ENCODE assay signal across 22 cellular contexts in the genomic region with DNA sequence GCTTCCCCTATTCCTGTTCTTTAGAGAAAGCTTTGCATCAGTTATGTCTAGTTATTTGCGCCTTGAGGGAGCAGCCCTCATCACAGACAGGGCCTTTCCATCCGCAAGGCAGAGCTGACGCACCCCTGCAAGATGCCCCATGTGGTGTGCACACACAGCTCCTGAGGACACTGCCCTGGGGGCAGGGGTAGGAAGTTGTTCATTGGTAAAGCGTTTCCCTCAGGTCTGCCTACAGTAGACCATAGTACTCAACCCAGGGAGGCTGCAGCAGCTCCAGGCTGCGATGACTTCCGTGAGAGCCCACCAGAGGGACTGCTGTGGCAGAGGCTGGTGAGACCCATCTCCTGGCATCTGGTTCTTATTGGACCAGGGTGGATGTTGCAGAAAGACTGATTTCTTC. TPM values are rescaled to one million over a fixed set of nuclear protein-coding genes. Genes with fewer than 3 reads are reported as not detected.
DNase-seq lines count a peak whose midpoint lies in the region; ATAC-seq and TF ChIP-seq lines count a peak whose summit lies in the region.
"Had no signal": no experiment of that assay in that cellular context is flagged by ENCODE, and none has a peak within 500 bp of the region (broad histone marks: within the 10 kb centered on the region; RNA-seq: fewer than 3 reads in every experiment).

No MANE protein-coding gene starts in this region.

- DNase-seq in ELF-1 (ENCODE audit: low read depth, low spot score), result peak; percentile 35
- DNase-seq in PC-3, result peak; percentile 25
- peak; percentile 39 for DNase-seq in dermis blood vessel endothelial cell
- DNase-seq in retinal pigment epithelial cell (ENCODE audit: low read depth), result no peak
- no peak for DNase-seq in activated CD4-positive, alpha-beta T cell treated with anti-CD3 and anti-CD28 coated beads for 48 hours
- DNase-seq in activated CD4-positive, alpha-beta memory T cell treated with anti-CD3 and anti-CD28 coated beads for 36 hours, result no peak
- no peak for DNase-seq in NCI-H2171 (lab: John Stamatoyannopoulos, UW)
- DNase-seq: activated CD4-positive, CD25-positive, alpha-beta regulatory T cell; activated CD8-positive, alpha-beta memory T cell treated with anti-CD3 and anti-CD28 coated beads for 24 hours; DND-41; gastrocnemius medialis; left cardiac atrium; NCI-H1048; NCI-H526 treated with DMSO at 0.1 percent for 48 hours; nephron progenitor cell; stimulated activated CD4-positive, alpha-beta T cell treated with anti-CD3 and anti-CD28 coated beads, Interleukin-12 subunit alpha, Interleukin-12 subunit beta, amount 100 ng/mL, for 4 hours; T-helper 2 cell had no signal

- H3K27me3 Mint-ChIP-seq in activated CD4-positive, alpha-beta memory T cell treated with anti-CD3 and anti-CD28 coated beads for 36 hours, result no peaks in the 10 kb centered on the region
- H3K27me3 Mint-ChIP-seq: activated naive CD8-positive, alpha-beta T cell had no signal

- H3K4me2 ChIP-seq in PC-3 (ENCODE audit: low read length), result no peak overlapping the region
- H3K4me2 ChIP-seq: KMS-11 had no signal

- H3F3A ChIP-seq in PC-3 (ENCODE audit: low read length, unreplicated experiment), result no peaks in the 10 kb centered on the region

- H3K9ac ChIP-seq in PC-3 (ENCODE audit: low read length), result no peak overlapping the region
- H3K9ac ChIP-seq: KMS-11 had no signal

- no TSS peak for BruUV-seq in PC-3 (replicated peaks; lab: Mats Ljungman, UMichigan)

- no peak overlapping the region for H2AFZ ChIP-seq in PC-3 (ENCODE audit: low read length)

- CTCF ChIA-PET in PC-3 (lab: Charles Lee), result no interaction called here
- CTCF ChIA-PET in activated CD4-positive, alpha-beta memory T cell treated with anti-CD3 and anti-CD28 coated beads for 36 hours (lab: Charles Lee), result no interaction called here

- H3K4me3 ChIP-seq in PC-3 (ENCODE audit: low read length) (no peak overlapping the region), retinal pigment epithelial cell (ENCODE audit: low read length) (no peak overlapping the region)
- H3K4me3 ChIP-seq: dorsolateral prefrontal cortex, gastrocnemius medialis had no signal

- H3K36me3 Mint-ChIP-seq in activated CD4-positive, alpha-beta memory T cell treated with anti-CD3 and anti-CD28 coated beads for 36 hours, result no peaks in the 10 kb centered on the region

- H3K9me3 Mint-ChIP-seq in activated CD4-positive, alpha-beta memory T cell treated with anti-CD3 and anti-CD28 coated beads for 36 hours, result no peaks in the 10 kb centered on the region
- H3K9me3 Mint-ChIP-seq: nephron progenitor cell had no signal

- TF ChIP-seq CTCF in PC-3 (conservative IDR thresholded peaks at IDR 0.05; ENCODE audit: low read depth, low read length) (no peak), retinal pigment epithelial cell (conservative IDR thresholded peaks at IDR 0.05; ENCODE audit: low read depth, low read length) (peak; percentile 5)

- H3K27me3 ChIP-seq in PC-3 (ENCODE audit: low read length), result no peaks in the 10 kb centered on the region
- H3K27me3 ChIP-seq: dorsolateral prefrontal cortex, gastrocnemius medialis had no signal

- no peaks in the 10 kb centered on the region for H3K9me3 ChIP-seq in PC-3 (ENCODE audit: low read length)
- H3K9me3 ChIP-seq: gastrocnemius medialis, thoracic aorta had no signal

- H3K36me3 ChIP-seq in PC-3 (ENCODE audit: low read depth, low read length), result no peaks in the 10 kb centered on the region
- H3K36me3 ChIP-seq: gastrocnemius medialis, thoracic aorta had no signal

- H3K27ac Mint-ChIP-seq in activated CD4-positive, alpha-beta memory T cell treated with anti-CD3 and anti-CD28 coated beads for 36 hours, result no peak overlapping the region
- H3K27ac Mint-ChIP-seq: activated naive CD8-positive, alpha-beta T cell had no signal

- no peak overlapping the region for H3K4me3 Mint-ChIP-seq in activated CD4-positive, alpha-beta memory T cell treated with anti-CD3 and anti-CD28 coated beads for 36 hours
- H3K4me3 Mint-ChIP-seq: activated naive CD8-positive, alpha-beta T cell; nephron progenitor cell had no signal

- ATAC-seq in PC-3 (peak; percentile 7; the same call in 1 of the 2 replicates), GM21786 (IDR thresholded peaks at IDR 0.05; ENCODE audit: unreplicated experiment) (no peak)
- ATAC-seq: gastrocnemius medialis had no signal

- no peaks in the 10 kb centered on the region for H3K4me1 Mint-ChIP-seq in activated CD4-positive, alpha-beta memory T cell treated with anti-CD3 and anti-CD28 coated beads for 36 hours (ENCODE audit: low read depth)

- peak overlapping the region; percentile 81; the same call in 1 of the 2 replicates for H3K27ac ChIP-seq in PC-3 (ENCODE audit: low read length)
- H3K27ac ChIP-seq: gastrocnemius medialis, KMS-11 had no signal

- H3K79me2 ChIP-seq in PC-3 (ENCODE audit: low read length), result no peaks in the 10 kb centered on the region

- POLR2A ChIA-PET in PC-3 (lab: Charles Lee; ENCODE audit: unreplicated experiment), result no interaction called here
- POLR2A ChIA-PET in activated CD4-positive, alpha-beta memory T cell treated with anti-CD3 and anti-CD28 coated beads for 36 hours (lab: Charles Lee), result no interaction called here

- intact Hi-C loops in PC-3 (cut with micrococcal nuclease), result loop anchor here (5.0 kb wide), 1 partner anchor 34 kb away; no protein-coding TSS in a partner anchor
- intact Hi-C loops in activated CD4-positive, alpha-beta memory T cell treated with anti-CD3 and anti-CD28 coated beads for 36 hours (cut with micrococcal nuclease), result no loop called here

- peaks cover 50% of the 10 kb centered on the region for H3K4me1 ChIP-seq in PC-3 (ENCODE audit: insufficient read depth, low read length)

- no peaks in the 10 kb centered on the region for H4K20me1 ChIP-seq in PC-3 (ENCODE audit: low read length)

- H3K9me2 ChIP-seq in PC-3 (replicated peaks; ENCODE audit: low read length), result no peaks in the 10 kb centered on the region

RNA-seq across cellular contexts. Expression of gene PLXNA1, which starts 55.1 kb away (rescaled TPM):
- total RNA-seq in PC-3 (2014; rRNA removed), result 30.0 and 38.0 TPM in 2 replicates
- 21.4 and 25.7 TPM in 2 replicates for total RNA-seq in dermis blood vessel endothelial cell
- total RNA-seq in activated CD4-positive, alpha-beta memory T cell treated with anti-CD3 and anti-CD28 coated beads for 36 hours, result 1 to 10 TPM; 8.8 to 9.3 TPM

Comparison
In these comparisons a context has a peak if more than half of its experiments do, and no peak if none do; other contexts are left out.
1. DNase-seq: peak in ELF-1 (single experiment), PC-3 (single experiment) and dermis blood vessel endothelial cell (single experiment); none in retinal pigment epithelial cell (single experiment), activated CD4-positive, alpha-beta T cell treated with anti-CD3 and anti-CD28 coated beads for 48 hours (single experiment), activated CD4-positive, alpha-beta memory T cell treated with anti-CD3 and anti-CD28 coated beads for 36 hours (single experiment) and NCI-H2171 (single experiment).